1 cellular context compared by ENCODE assay signal in the genomic region with DNA sequence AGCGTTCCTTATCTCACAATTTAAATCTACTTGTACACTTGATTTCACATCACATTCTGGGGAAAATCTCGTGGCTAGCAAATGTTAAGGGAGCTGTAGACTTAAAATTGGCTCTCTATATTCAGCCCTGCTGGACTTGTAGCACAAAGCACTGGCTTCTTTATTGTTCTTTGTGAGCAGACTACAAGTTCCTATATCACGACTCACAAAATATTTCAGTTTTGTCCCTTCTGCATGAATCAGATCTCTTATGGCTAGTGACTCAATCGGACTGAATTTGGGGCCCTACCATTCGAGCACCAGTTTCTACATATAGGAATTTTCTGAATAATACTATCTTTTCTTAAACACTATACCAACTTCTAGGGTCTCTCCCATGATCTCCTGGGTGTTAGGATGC.
TF ChIP-seq lines count a peak whose summit lies in the region.

No MANE protein-coding gene starts in this region.

TF ChIP-seq in HCT116, 20 proteins besides CTCF, POLR2A, EP300 and RAD21 (continued from another document):
- TF ChIP-seq CBX3 (IDR thresholded peaks at IDR 0.05; ENCODE audit: low read depth) = no peak
- TF ChIP-seq TCF7L2 (IDR thresholded peaks at IDR 0.05; ENCODE audit: borderline replicate concordance, extremely low read depth, insufficient read depth, insufficient read length) = no peak
- no peak for TF ChIP-seq POLR2AphosphoS5 (IDR thresholded peaks at IDR 0.05; ENCODE audit: low read depth, low read length)
- TF ChIP-seq, protein P1, sequence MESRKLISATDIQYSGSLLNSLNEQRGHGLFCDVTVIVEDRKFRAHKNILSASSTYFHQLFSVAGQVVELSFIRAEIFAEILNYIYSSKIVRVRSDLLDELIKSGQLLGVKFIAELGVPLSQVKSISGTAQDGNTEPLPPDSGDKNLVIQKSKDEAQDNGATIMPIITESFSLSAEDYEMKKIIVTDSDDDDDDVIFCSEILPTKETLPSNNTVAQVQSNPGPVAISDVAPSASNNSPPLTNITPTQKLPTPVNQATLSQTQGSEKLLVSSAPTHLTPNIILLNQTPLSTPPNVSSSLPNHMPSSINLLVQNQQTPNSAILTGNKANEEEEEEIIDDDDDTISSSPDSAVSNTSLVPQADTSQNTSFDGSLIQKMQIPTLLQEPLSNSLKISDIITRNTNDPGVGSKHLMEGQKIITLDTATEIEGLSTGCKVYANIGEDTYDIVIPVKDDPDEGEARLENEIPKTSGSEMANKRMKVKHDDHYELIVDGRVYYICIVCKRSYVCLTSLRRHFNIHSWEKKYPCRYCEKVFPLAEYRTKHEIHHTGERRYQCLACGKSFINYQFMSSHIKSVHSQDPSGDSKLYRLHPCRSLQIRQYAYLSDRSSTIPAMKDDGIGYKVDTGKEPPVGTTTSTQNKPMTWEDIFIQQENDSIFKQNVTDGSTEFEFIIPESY (IDR thresholded peaks at IDR 0.05; ENCODE audit: extremely low read depth, insufficient replicate concordance, low read length) = no peak
